In genomic region chr2:203783496-203784203, GRCh38 we compare ENCODE assay signal across 14 cellular contexts.
DNase-seq lines count a peak whose midpoint lies in the region; ATAC-seq lines count a peak whose summit lies in the region.
"Had no signal": no experiment of that assay in that cellular context is flagged by ENCODE, and none has a peak within 500 bp of the region (broad histone marks: within the 10 kb centered on the region; RNA-seq: fewer than 3 reads in every experiment).

No MANE protein-coding gene starts in this region.

- no peak overlapping the region for H3K4me3 ChIP-seq in naive thymus-derived CD4-positive, alpha-beta T cell (ENCODE audit: low read length)
- H3K4me3 ChIP-seq: breast epithelium, thoracic aorta had no signal

- peaks cover 3% of the 10 kb centered on the region for H3K27me3 Mint-ChIP-seq in dendritic cell treated with granulocyte-macrophage colony-stimulating factor and Interleukin-4, amounts not matched to agents 40 ng/mL and 50 ng/mL, for 4 days
- no peaks in the 10 kb centered on the region for H3K27me3 Mint-ChIP-seq in naive thymus-derived CD4-positive, alpha-beta T cell

- peaks cover 17 to 26% of the 10 kb centered on the region in 2 donors for H3K4me1 ChIP-seq in naive thymus-derived CD4-positive, alpha-beta T cell (ENCODE audit: control insufficient read depth in 2 of 2, insufficient read depth in 2 of 2, low read length in 2 of 2)
- H3K4me1 ChIP-seq: breast epithelium had no signal

- peak; percentile 59 for DNase-seq in AG20443 (ENCODE audit: low spot score)
- peak; percentile 41 for DNase-seq in HuH-7 (ENCODE audit: low spot score)
- no peak for DNase-seq in naive thymus-derived CD4-positive, alpha-beta T cell
- DNase-seq in stimulated activated naive CD4-positive, alpha-beta T cell treated with Interleukin-2 at 50 U/mL for 16 hours (lab: John Stamatoyannopoulos, UW), result no peak
- no peak for DNase-seq in DMS79 (lab: John Stamatoyannopoulos, UW)
- DNase-seq in HT-29 (ENCODE audit: low spot score), result no peak
- no peak for DNase-seq in CD1c-positive myeloid dendritic cell (ENCODE audit: extremely low spot score)
- DNase-seq: activated CD8-positive, alpha-beta memory T cell treated with anti-CD3 and anti-CD28 coated beads for 24 hours; naive B cell; NCI-H345 had no signal

- no peaks in the 10 kb centered on the region for H3K36me3 Mint-ChIP-seq in dendritic cell treated with granulocyte-macrophage colony-stimulating factor and Interleukin-4, amounts not matched to agents 40 ng/mL and 50 ng/mL, for 4 days (ENCODE audit: low read depth)
- peaks cover 0 to 19% (median 4%) of the 10 kb centered on the region in 5 donors for H3K36me3 Mint-ChIP-seq in naive thymus-derived CD4-positive, alpha-beta T cell
- H3K36me3 Mint-ChIP-seq: naive B cell had no signal

- POLR2A ChIA-PET in naive thymus-derived CD4-positive, alpha-beta T cell (lab: Charles Lee), result interaction anchor here (1.4 to 3.2 kb wide), 2 partner anchors 16 to 47 kb away, joined by 3 to 10 read pairs; no protein-coding TSS in a partner anchor

- peak overlapping the region; percentile 80 for H3K27ac Mint-ChIP-seq in dendritic cell treated with granulocyte-macrophage colony-stimulating factor and Interleukin-4, amounts not matched to agents 40 ng/mL and 50 ng/mL, for 4 days
- peak overlapping the region in 6 of 9 donors; percentile 37 to 85 (median 79) for H3K27ac Mint-ChIP-seq in naive thymus-derived CD4-positive, alpha-beta T cell

- no peak for ATAC-seq in naive thymus-derived CD4-positive, alpha-beta T cell

- no peak overlapping the region for H3K27ac ChIP-seq in naive thymus-derived CD4-positive, alpha-beta T cell (ENCODE audit: low read depth, low read length)
- H3K27ac ChIP-seq: breast epithelium, KMS-11 had no signal

- H3K4me1 Mint-ChIP-seq in dendritic cell treated with granulocyte-macrophage colony-stimulating factor and Interleukin-4, amounts not matched to agents 40 ng/mL and 50 ng/mL, for 4 days (ENCODE audit: low read depth), result peaks cover 40% of the 10 kb centered on the region
- peaks cover 11 to 64% (median 58%) of the 10 kb centered on the region in 7 donors for H3K4me1 Mint-ChIP-seq in naive thymus-derived CD4-positive, alpha-beta T cell

- CTCF ChIA-PET in naive thymus-derived CD4-positive, alpha-beta T cell (lab: Charles Lee), result interaction anchor here (1.1 to 5.7 kb wide), 6 partner anchors 10 to 297 kb away, joined by 3 to 34 read pairs (median 4); no protein-coding TSS in a partner anchor

- intact Hi-C loops in dendritic cell treated with granulocyte-macrophage colony-stimulating factor and Interleukin-4, amounts not matched to agents 40 ng/mL and 50 ng/mL, for 4 days (cut with micrococcal nuclease), result no loop called here
- intact Hi-C loops in naive thymus-derived CD4-positive, alpha-beta T cell (cut with micrococcal nuclease), result loop anchor here (2.0 to 10.0 kb wide), 8 partner anchors 19 to 249 kb away; partner anchors contain the start of gene RAPH1 (in 1 of the 2)

- H3K27me3 ChIP-seq in naive thymus-derived CD4-positive, alpha-beta T cell (ENCODE audit: control insufficient read depth in 2 of 2, insufficient read depth in 2 of 2, low read length in 2 of 2), result no peaks in the 10 kb centered on the region
- H3K27me3 ChIP-seq: breast epithelium had no signal

- no peaks in the 10 kb centered on the region for H3K9me3 ChIP-seq in naive thymus-derived CD4-positive, alpha-beta T cell (ENCODE audit: control insufficient read depth in 2 of 3, low read length in 3 of 3)
- H3K9me3 ChIP-seq: breast epithelium, thoracic aorta had no signal

- peaks cover 14% of the 10 kb centered on the region for H3K9me3 Mint-ChIP-seq in dendritic cell treated with granulocyte-macrophage colony-stimulating factor and Interleukin-4, amounts not matched to agents 40 ng/mL and 50 ng/mL, for 4 days
- H3K9me3 Mint-ChIP-seq in naive thymus-derived CD4-positive, alpha-beta T cell, result peaks cover 0 to 4% (median 0%) of the 10 kb centered on the region in 11 donors

- H3K36me3 ChIP-seq in naive thymus-derived CD4-positive, alpha-beta T cell (ENCODE audit: control insufficient read depth in 2 of 3, insufficient read depth in 3 of 3, low read length in 3 of 3), result no peaks in the 10 kb centered on the region
- H3K36me3 ChIP-seq: breast epithelium, thoracic aorta had no signal

- no peak overlapping the region for H3K4me3 Mint-ChIP-seq in dendritic cell treated with granulocyte-macrophage colony-stimulating factor and Interleukin-4, amounts not matched to agents 40 ng/mL and 50 ng/mL, for 4 days
- peak overlapping the region in 7 of 10 donors; percentile 10 to 86 (median 41) for H3K4me3 Mint-ChIP-seq in naive thymus-derived CD4-positive, alpha-beta T cell
- H3K4me3 Mint-ChIP-seq: naive B cell had no signal

Comparison
In these comparisons a context has a peak if more than half of its experiments do, and no peak if none do; other contexts are left out.
1. DNase-seq: peak in AG20443 (single experiment) and HuH-7 (single experiment); none in naive thymus-derived CD4-positive, alpha-beta T cell (0 of 9), stimulated activated naive CD4-positive, alpha-beta T cell treated with Interleukin-2 at 50 U/mL for 16 hours (single experiment), DMS79 (single experiment), HT-29 (single experiment) and CD1c-positive myeloid dendritic cell (single experiment).